In genomic region chr21:37366488-37367300, GRCh38 we compare ENCODE assay signal across 8 cellular contexts. TPM values are rescaled to one million over a fixed set of nuclear protein-coding genes. Genes with fewer than 3 reads are reported as not detected.
DNase-seq lines count a peak whose midpoint lies in the region; ATAC-seq and TF ChIP-seq lines count a peak whose summit lies in the region.

DYRK1A (plus strand) TSS chr21:37366773; CDS start chr21:37420375, 53,602 bp downstream.

- H3K4me3 ChIP-seq in upper lobe of right lung: peak within 1 kb of the TSS; percentile 83

- H3K36me3 Mint-ChIP-seq in T-helper 1 cell treated with Interleukin-12 subunit alpha and Interleukin-12 subunit beta and Interleukin-4 antibody, amounts not matched to agents 30 μg/mL and 1 μg/mL, for 36 hours (ENCODE audit: low read depth): no peaks in the 10 kb centered on the region

- no peaks in the 10 kb centered on the region for H3K27me3 ChIP-seq in upper lobe of right lung

- no peaks in the 10 kb centered on the region for H3K9me3 Mint-ChIP-seq in T-helper 1 cell treated with Interleukin-12 subunit alpha and Interleukin-12 subunit beta and Interleukin-4 antibody, amounts not matched to agents 30 μg/mL and 1 μg/mL, for 36 hours

- H3K4me1 Mint-ChIP-seq in T-helper 1 cell treated with Interleukin-12 subunit alpha and Interleukin-12 subunit beta and Interleukin-4 antibody, amounts not matched to agents 30 μg/mL and 1 μg/mL, for 36 hours (ENCODE audit: low read depth): peaks cover 47% of the 10 kb centered on the region

- intact Hi-C loops in left cardiac atrium (cut with DNase I) (loop anchor here (2.0 to 10.0 kb wide), 5 partner anchors 86 to 198 kb away; partner anchors contain the start of gene VPS26C (in 2 of the 2)), posterior vena cava (cut with DNase I) (loop anchor here (10.0 kb wide), 2 partner anchors 102 to 198 kb away; partner anchors contain the start of gene VPS26C (in 2 of the 2)), upper lobe of right lung (cut with DNase I) (no loop called here)

- ATAC-seq in HG02884 (IDR thresholded peaks at IDR 0.05; ENCODE audit: unreplicated experiment) (peak; percentile 65), left cardiac atrium (peak; percentile 93 to 94), upper lobe of right lung (peak; percentile 94)

- in situ Hi-C loops in GM13977 (cut with MboI; ENCODE audit: low pct_unique_long_range_greater_than_20kb, low sequenced_read_pairs, unreplicated experiment): no loop called here

- peak; percentile 11 for TF ChIP-seq CTCF in GM13977 (IDR thresholded peaks at IDR 0.05; ENCODE audit: extremely low read depth, insufficient read depth, missing control alignments)
- TF ChIP-seq CTCF in upper lobe of right lung (IDR thresholded peaks at IDR 0.05): no peak

- H3K27me3 Mint-ChIP-seq in T-helper 1 cell treated with Interleukin-12 subunit alpha and Interleukin-12 subunit beta and Interleukin-4 antibody, amounts not matched to agents 30 μg/mL and 1 μg/mL, for 36 hours (ENCODE audit: low read depth): no peaks in the 10 kb centered on the region

- H3K27ac Mint-ChIP-seq in T-helper 1 cell treated with Interleukin-12 subunit alpha and Interleukin-12 subunit beta and Interleukin-4 antibody, amounts not matched to agents 30 μg/mL and 1 μg/mL, for 36 hours: peak within 1 kb of the TSS; percentile 99

- H3K36me3 ChIP-seq in upper lobe of right lung: no peaks in the 10 kb centered on the region

- H3K27ac ChIP-seq in upper lobe of right lung: peak within 1 kb of the TSS; percentile 98

- no peaks in the 10 kb centered on the region for H3K9me3 ChIP-seq in upper lobe of right lung

- DNase-seq in GM13977 (ENCODE audit: low spot score) (peak; percentile 99), NCI-H1694 (lab: John Stamatoyannopoulos, UW) (peak; percentile 99), amniotic stem cell (lab: John Stamatoyannopoulos, UW) (peak; percentile 98), left cardiac atrium (peak; percentile 98), posterior vena cava (ENCODE audit: low spot score) (peak; percentile 99), upper lobe of right lung (peak; percentile 99)

- H3K4me3 Mint-ChIP-seq in T-helper 1 cell treated with Interleukin-12 subunit alpha and Interleukin-12 subunit beta and Interleukin-4 antibody, amounts not matched to agents 30 μg/mL and 1 μg/mL, for 36 hours: peak within 1 kb of the TSS; percentile 96

- peaks cover 33% of the 10 kb centered on the region for H3K4me1 ChIP-seq in upper lobe of right lung

RNA-seq across cellular contexts. Expression of gene DYRK1A, which starts in this region (rescaled TPM):
- total RNA-seq in left cardiac atrium (10 to 100 TPM; 53.0 to 68.3 TPM), posterior vena cava (10 to 100 TPM; 58.1 to 68.2 TPM), upper lobe of right lung (70.9 TPM)

Comparison
In these comparisons a context has a peak if more than half of its experiments do, and no peak if none do; other contexts are left out.
1. Peak in every context shown above with its lines: DNase-seq, ATAC-seq, H3K4me3 ChIP-seq and H3K27ac ChIP-seq.